21 cellular contexts compared by ENCODE assay signal in genomic region chr11:102214623-102215022, GRCh38.
DNase-seq lines count a peak whose midpoint lies in the region; ATAC-seq and TF ChIP-seq lines count a peak whose summit lies in the region.
"Had no signal": no experiment of that assay in that cellular context is flagged by ENCODE, and none has a peak within 500 bp of the region (broad histone marks: within the 10 kb centered on the region; RNA-seq: fewer than 3 reads in every experiment).

No MANE protein-coding gene starts in this region.

- TF ChIP-seq POLR2A in right lobe of liver (IDR thresholded peaks at IDR 0.05): no peak
- TF ChIP-seq POLR2A in uterus (IDR thresholded peaks at IDR 0.05): no peak

- peak; percentile 32 to 78 (median 69) for ATAC-seq in right lobe of liver
- ATAC-seq: A549 had no signal

- H3K36me3 ChIP-seq in left ventricle myocardium inferior (peaks cover 36% of the 10 kb centered on the region), right lobe of liver (no peaks in the 10 kb centered on the region), uterus (no peaks in the 10 kb centered on the region)

- no peak for TF ChIP-seq CTCF in left ventricle myocardium inferior (IDR thresholded peaks at IDR 0.05; ENCODE audit: borderline replicate concordance)
- no peak for TF ChIP-seq CTCF in right lobe of liver (IDR thresholded peaks at IDR 0.05)
- TF ChIP-seq CTCF in uterus (IDR thresholded peaks at IDR 0.05): no peak

- H3K9me3 ChIP-seq in left ventricle myocardium inferior (replicated peaks) (no peaks in the 10 kb centered on the region), right lobe of liver (no peaks in the 10 kb centered on the region), uterus (no peaks in the 10 kb centered on the region)
- H3K9me3 ChIP-seq: A549, Caco-2 had no signal

- H3K27ac ChIP-seq in left ventricle myocardium inferior (replicated peaks) (peak overlapping the region; percentile 37), right lobe of liver (no peak overlapping the region), uterus (peak overlapping the region; percentile 67 to 85)
- H3K27ac ChIP-seq: A549 had no signal

- H3K4me1 ChIP-seq in left ventricle myocardium inferior (peaks cover 42% of the 10 kb centered on the region), right lobe of liver (peaks cover 0 to 16% (median 0%) of the 10 kb centered on the region in 4 donors), uterus (no peaks in the 10 kb centered on the region)
- H3K4me1 ChIP-seq: Caco-2 had no signal

- H3K27me3 ChIP-seq in left ventricle myocardium inferior (ENCODE audit: low read depth) (no peaks in the 10 kb centered on the region), right lobe of liver (no peaks in the 10 kb centered on the region), uterus (no peaks in the 10 kb centered on the region)

- no peak overlapping the region for H3K4me3 ChIP-seq in left ventricle myocardium inferior
- H3K4me3 ChIP-seq in right lobe of liver: no peak overlapping the region
- H3K4me3 ChIP-seq in uterus: no peak overlapping the region
- H3K4me3 ChIP-seq: A549 had no signal

- intact Hi-C loops in left ventricle myocardium inferior (cut with micrococcal nuclease): no loop called here
- intact Hi-C loops in cardiac septum (cut with DNase I): loop anchor here (5.0 kb wide), 1 partner anchor 102 kb away; the partner anchor contains the start of gene YAP1
- intact Hi-C loops in right lobe of liver (cut with DNase I): no loop called here
- intact Hi-C loops in uterus (cut with DNase I; ENCODE audit: low total_unique reads): no loop called here

- no peak for DNase-seq in left ventricle myocardium inferior
- no peak for DNase-seq in cardiac septum (ENCODE audit: low spot score)
- DNase-seq in amniotic epithelial cell (ENCODE audit: low read depth): peak; percentile 27
- no peak for DNase-seq in right lobe of liver
- DNase-seq in uterus: no peak
- no peak for DNase-seq in cerebellar nuclear complex (lab: John Stamatoyannopoulos, UW)
- no peak for DNase-seq in stimulated activated CD4-positive, alpha-beta T cell treated with anti-CD3 and anti-CD28 coated beads, Interleukin-15, amount 100 ng/mL, for 24 hours
- DNase-seq in globus pallidus (ENCODE audit: low spot score): no peak
- DNase-seq: Caco-2; CD4-positive, alpha-beta T cell; DMS153; EL; H9; NCI-H1417; NCI-H187 treated with DMSO at 0.1 percent for 48 hours; NCI-H2227 treated with DMSO at 0.1 percent for 48 hours; NCI-H524; NCI-H82; OCI-M1; SHP77 treated with DMSO at 0.1 percent for 48 hours had no signal

Comparison
In these comparisons a context has a peak if more than half of its experiments do, and no peak if none do; other contexts are left out.
1. H3K27ac ChIP-seq: peak in left ventricle myocardium inferior (single experiment) and uterus (2 of 2); none in right lobe of liver (0 of 3).